Comparison of ENCODE assay signal across 15 cellular contexts in genomic region chr1:220164517-220164916, GRCh38.
DNase-seq lines count a peak whose midpoint lies in the region; ATAC-seq and TF ChIP-seq lines count a peak whose summit lies in the region.
"Had no signal": no experiment of that assay in that cellular context is flagged by ENCODE, and none has a peak within 500 bp of the region (broad histone marks: within the 10 kb centered on the region; RNA-seq: fewer than 3 reads in every experiment).

No MANE protein-coding gene starts in this region.

- H3K9me2 ChIP-seq in PC-3 (replicated peaks; ENCODE audit: low read length): no peaks in the 10 kb centered on the region

- H3K9me3 ChIP-seq in PC-3 (ENCODE audit: low read length) (no peaks in the 10 kb centered on the region), adrenal gland (replicated peaks in 1 of 3) (no peaks in the 10 kb centered on the region)
- H3K9me3 ChIP-seq: Caco-2 had no signal

- no peak for TF ChIP-seq POLR2A in adrenal gland (IDR thresholded peaks at IDR 0.05)

- H3K4me3 Mint-ChIP-seq in nephron: no peak overlapping the region
- H3K4me3 Mint-ChIP-seq: CD4-positive, alpha-beta memory T cell; GM23338; H9 had no signal

- no peaks in the 10 kb centered on the region for H4K20me1 ChIP-seq in PC-3 (ENCODE audit: low read length)

- H3K27ac Mint-ChIP-seq in nephron: peak overlapping the region in 2 of 3 experiments; percentile 38 to 55
- H3K27ac Mint-ChIP-seq: GM23338, H9 had no signal

- no peak overlapping the region for H3K4me2 ChIP-seq in PC-3 (ENCODE audit: low read length)
- H3K4me2 ChIP-seq: GM23338 had no signal

- 77 to 83% (median 81%) methylated on average over 2 of the region's 2 CpGs for WGBS in adrenal gland, 4 donors

- no TSS peak for BruUV-seq in PC-3 (replicated peaks; lab: Mats Ljungman, UMichigan)

- ATAC-seq in PC-3 (peak; percentile 88), left colon (peak; percentile 43), HG03378 (IDR thresholded peaks at IDR 0.05; ENCODE audit: unreplicated experiment) (no peak), GM21619 (IDR thresholded peaks at IDR 0.05; ENCODE audit: unreplicated experiment) (no peak)
- ATAC-seq: GM23338, HCT116 had no signal

- H3K36me3 Mint-ChIP-seq in nephron (ENCODE audit: low read depth): peaks cover 51% of the 10 kb centered on the region

- no peak for TF ChIP-seq CTCF in LNCaP clone FGC (IDR thresholded peaks at IDR 0.05; ENCODE audit: control insufficient read depth, extremely low read depth, insufficient read depth)
- TF ChIP-seq CTCF in PC-3 (conservative IDR thresholded peaks at IDR 0.05; ENCODE audit: low read depth, low read length): no peak
- TF ChIP-seq CTCF in nephron (IDR thresholded peaks at IDR 0.05; ENCODE audit: unreplicated experiment in 3 of 3): no peak
- TF ChIP-seq CTCF in adrenal gland (IDR thresholded peaks at IDR 0.05): no peak

- no peaks in the 10 kb centered on the region for H3K9me3 Mint-ChIP-seq in nephron
- H3K9me3 Mint-ChIP-seq: CD4-positive, alpha-beta memory T cell; GM23338; H9 had no signal

- no peaks in the 10 kb centered on the region for H3F3A ChIP-seq in PC-3 (ENCODE audit: low read length, unreplicated experiment)

- H3K4me1 Mint-ChIP-seq in nephron: peaks cover 6% of the 10 kb centered on the region
- H3K4me1 Mint-ChIP-seq: GM23338, H9 had no signal

- DNase-seq in LNCaP clone FGC (ENCODE audit: low read depth) (peak; percentile 88), PC-3 (peak; percentile 21), left colon (no peak), adrenal gland (no peak)
- DNase-seq: C1 segment of cervical spinal cord; Caco-2; CD4-positive, alpha-beta memory T cell; DMS 273 treated with DMSO at 0.1 percent for 48 hours; DND-41; H9 had no signal

- no peaks in the 10 kb centered on the region for H3K27me3 ChIP-seq in PC-3 (ENCODE audit: low read length)
- no peaks in the 10 kb centered on the region for H3K27me3 ChIP-seq in adrenal gland

- no peaks in the 10 kb centered on the region for H3K79me2 ChIP-seq in PC-3 (ENCODE audit: low read length)

- H3K9ac ChIP-seq in PC-3 (ENCODE audit: low read length): no peak overlapping the region

- no peaks in the 10 kb centered on the region for H3K27me3 Mint-ChIP-seq in nephron (ENCODE audit: low read depth)
- H3K27me3 Mint-ChIP-seq: CD4-positive, alpha-beta memory T cell had no signal

- CTCF ChIA-PET in PC-3 (lab: Charles Lee): interaction anchor here (0.6 kb wide), 1 partner anchor 51 kb away, joined by 10 read pairs; no protein-coding TSS in a partner anchor

- H2AFZ ChIP-seq in PC-3 (ENCODE audit: low read length): no peak overlapping the region
- H2AFZ ChIP-seq: GM23338 had no signal

- POLR2A ChIA-PET in PC-3 (lab: Charles Lee; ENCODE audit: unreplicated experiment): no interaction called here

- no peak overlapping the region for H3K27ac ChIP-seq in PC-3 (ENCODE audit: low read length)
- no peak overlapping the region for H3K27ac ChIP-seq in adrenal gland

- intact Hi-C loops in PC-3 (cut with micrococcal nuclease): no loop called here
- intact Hi-C loops in left colon (cut with DNase I, micrococcal nuclease): no loop called here
- intact Hi-C loops in adrenal gland (cut with DNase I): no loop called here

- H3K36me3 ChIP-seq in PC-3 (ENCODE audit: low read depth, low read length): peaks cover 29% of the 10 kb centered on the region
- H3K36me3 ChIP-seq in adrenal gland (replicated peaks in 1 of 2): peaks cover 0 to 24% of the 10 kb centered on the region in 2 donors

- H3K4me1 ChIP-seq in PC-3 (ENCODE audit: insufficient read depth, low read length): no peaks in the 10 kb centered on the region
- H3K4me1 ChIP-seq in adrenal gland (replicated peaks in 1 of 2): no peaks in the 10 kb centered on the region
- H3K4me1 ChIP-seq: Caco-2 had no signal

- no peak overlapping the region for H3K4me3 ChIP-seq in LNCaP clone FGC (ENCODE audit: low read depth, low read length)
- H3K4me3 ChIP-seq in PC-3 (ENCODE audit: low read length): no peak overlapping the region
- H3K4me3 ChIP-seq in adrenal gland: no peak overlapping the region
- H3K4me3 ChIP-seq: GM23338 had no signal

Comparison
In these comparisons a context has a peak if more than half of its experiments do, and no peak if none do; other contexts are left out.
1. DNase-seq: peak in LNCaP clone FGC (single experiment) and PC-3 (single experiment); none in left colon (0 of 2) and adrenal gland (0 of 7).
2. ATAC-seq: peak in PC-3 (single experiment) and left colon (single experiment); none in HG03378 (single experiment) and GM21619 (single experiment).